11 cellular contexts compared by ENCODE assay signal in genomic region chr11:90434858-90435257, GRCh38.
DNase-seq lines count a peak whose midpoint lies in the region; ATAC-seq and TF ChIP-seq lines count a peak whose summit lies in the region.
"Had no signal": no experiment of that assay in that cellular context is flagged by ENCODE, and none has a peak within 500 bp of the region (broad histone marks: within the 10 kb centered on the region; RNA-seq: fewer than 3 reads in every experiment).

No MANE protein-coding gene starts in this region.

- no peaks in the 10 kb centered on the region for H3K27me3 Mint-ChIP-seq in activated CD4-positive, alpha-beta T cell treated with anti-CD3 and anti-CD28 coated beads for 36 hours
- H3K27me3 Mint-ChIP-seq: B cell had no signal

- H3K27me3 ChIP-seq in cardiac muscle cell (no peaks in the 10 kb centered on the region), NT2/D1 (ENCODE audit: insufficient read depth, insufficient read length) (no peaks in the 10 kb centered on the region), gastroesophageal sphincter (no peaks in the 10 kb centered on the region), upper lobe of right lung (no peaks in the 10 kb centered on the region)
- H3K27me3 ChIP-seq: foreskin keratinocyte had no signal

- H3K36me3 ChIP-seq in cardiac muscle cell = no peaks in the 10 kb centered on the region
- H3K36me3 ChIP-seq in NT2/D1 (ENCODE audit: insufficient read depth, insufficient read length, low read length) = no peaks in the 10 kb centered on the region
- no peaks in the 10 kb centered on the region for H3K36me3 ChIP-seq in gastroesophageal sphincter
- H3K36me3 ChIP-seq in upper lobe of right lung = no peaks in the 10 kb centered on the region

- H3K4me3 Mint-ChIP-seq in activated CD4-positive, alpha-beta T cell treated with anti-CD3 and anti-CD28 coated beads for 36 hours = no peak overlapping the region
- H3K4me3 Mint-ChIP-seq: B cell had no signal

- no peak for TF ChIP-seq POLR2A in gastroesophageal sphincter (IDR thresholded peaks at IDR 0.05)

- TF ChIP-seq EP300 in gastroesophageal sphincter (IDR thresholded peaks at IDR 0.05) = no peak

- DNase-seq in cardiac muscle cell (ENCODE audit: low read depth in 1 of 2, low spot score in 1 of 2) = peak in 1 of 2 donors; percentile 53
- DNase-seq in left ventricle myocardium superior = no peak
- DNase-seq in NT2/D1 (ENCODE audit: low read depth, low spot score) = peak; percentile 5
- DNase-seq in upper lobe of right lung = no peak
- DNase-seq in activated gamma-delta T cell (lab: John Stamatoyannopoulos, UW) = no peak
- DNase-seq in activated CD4-positive, alpha-beta T cell treated with anti-CD3 and anti-CD28 coated beads for 36 hours = no peak
- DNase-seq: activated CD4-positive, CD25-positive, alpha-beta regulatory T cell treated with anti-CD3 and anti-CD28 coated beads, Interleukin-2, amount 50 U/mL, for 72 hours had no signal

- no peak overlapping the region for H3K4me3 ChIP-seq in cardiac muscle cell
- H3K4me3 ChIP-seq in NT2/D1 (ENCODE audit: insufficient read length, low read depth) = no peak overlapping the region
- H3K4me3 ChIP-seq in gastroesophageal sphincter = no peak overlapping the region
- no peak overlapping the region for H3K4me3 ChIP-seq in upper lobe of right lung

- CTCF ChIA-PET in activated CD4-positive, alpha-beta T cell treated with anti-CD3 and anti-CD28 coated beads for 36 hours (lab: Charles Lee) = no interaction called here

- H3K9me3 ChIP-seq in cardiac muscle cell (ENCODE audit: low read depth) (no peaks in the 10 kb centered on the region), NT2/D1 (ENCODE audit: insufficient read depth, low read length) (no peaks in the 10 kb centered on the region), gastroesophageal sphincter (no peaks in the 10 kb centered on the region), upper lobe of right lung (no peaks in the 10 kb centered on the region)

- H3K9me3 Mint-ChIP-seq in activated CD4-positive, alpha-beta T cell treated with anti-CD3 and anti-CD28 coated beads for 36 hours (ENCODE audit: low read depth) = no peaks in the 10 kb centered on the region

- POLR2A ChIA-PET in activated CD4-positive, alpha-beta T cell treated with anti-CD3 and anti-CD28 coated beads for 36 hours (lab: Charles Lee) = no interaction called here

- no peak overlapping the region for H3K9ac ChIP-seq in NT2/D1 (ENCODE audit: insufficient read length, low read depth)

- H3K4me1 ChIP-seq in cardiac muscle cell (ENCODE audit: low read depth) (peaks cover 19% of the 10 kb centered on the region), NT2/D1 (ENCODE audit: insufficient read depth, insufficient read length) (no peaks in the 10 kb centered on the region), gastroesophageal sphincter (no peaks in the 10 kb centered on the region), upper lobe of right lung (no peaks in the 10 kb centered on the region)
- H3K4me1 ChIP-seq: foreskin keratinocyte had no signal

- ATAC-seq in left ventricle myocardium superior (no peak), gastroesophageal sphincter (no peak), upper lobe of right lung (no peak), GM18502 (IDR thresholded peaks at IDR 0.05; ENCODE audit: poor library complexity, unreplicated experiment) (no peak)
- ATAC-seq in activated CD4-positive, alpha-beta T cell treated with anti-CD3 and anti-CD28 coated beads for 36 hours = no peak
- ATAC-seq: foreskin keratinocyte had no signal

- no peaks in the 10 kb centered on the region for H3K4me1 Mint-ChIP-seq in activated CD4-positive, alpha-beta T cell treated with anti-CD3 and anti-CD28 coated beads for 36 hours
- H3K4me1 Mint-ChIP-seq: B cell had no signal

- no peak overlapping the region for H3K27ac Mint-ChIP-seq in activated CD4-positive, alpha-beta T cell treated with anti-CD3 and anti-CD28 coated beads for 36 hours
- H3K27ac Mint-ChIP-seq: B cell had no signal

- TF ChIP-seq CTCF in cardiac muscle cell (IDR thresholded peaks at IDR 0.05; ENCODE audit: low read depth, low read length) (no peak), gastroesophageal sphincter (IDR thresholded peaks at IDR 0.05) (peak in 3 of 4 experiments; percentile 15 to 37 (median 34)), upper lobe of right lung (IDR thresholded peaks at IDR 0.05) (peak; percentile 18)

- intact Hi-C loops in left ventricle myocardium superior (cut with micrococcal nuclease) = loop anchor here (10.0 kb wide), 1 partner anchor 150 kb away; no protein-coding TSS in a partner anchor
- intact Hi-C loops in upper lobe of right lung (cut with DNase I) = no loop called here
- intact Hi-C loops in activated CD4-positive, alpha-beta T cell treated with anti-CD3 and anti-CD28 coated beads for 36 hours (cut with DNase I, micrococcal nuclease) = loop anchor here in 1 of 2 experiments (10.0 kb wide), 1 partner anchor 150 kb away; no protein-coding TSS in a partner anchor

- H3K27ac ChIP-seq in cardiac muscle cell (peak overlapping the region; percentile 72), gastroesophageal sphincter (no peak overlapping the region), upper lobe of right lung (no peak overlapping the region)
- H3K27ac ChIP-seq: foreskin keratinocyte had no signal

- H3K36me3 Mint-ChIP-seq in activated CD4-positive, alpha-beta T cell treated with anti-CD3 and anti-CD28 coated beads for 36 hours (ENCODE audit: low read depth) = no peaks in the 10 kb centered on the region
